15 cellular contexts compared by ENCODE assay signal in genomic region chr9:135291165-135291564, GRCh38.
"Had no signal": no experiment of that assay in that cellular context is flagged by ENCODE, and none has a peak within 500 bp of the region (broad histone marks: within the 10 kb centered on the region; RNA-seq: fewer than 3 reads in every experiment).

No MANE protein-coding gene starts in this region.

- ATAC-seq: activated T-cell treated with anti-CD3 and anti-CD28 coated beads, Interleukin-2, amount 50 U/mL, for 72 hours; naive thymus-derived CD8-positive, alpha-beta T cell had no signal

- H3K36me3 ChIP-seq: sigmoid colon, uterus had no signal

- H3K4me3 Mint-ChIP-seq: activated T-cell treated with anti-CD3 and anti-CD28 coated beads, Interleukin-2, amount 50 U/mL, for 72 hours; naive thymus-derived CD8-positive, alpha-beta T cell; T-helper 1 cell treated with Interleukin-12 subunit alpha and Interleukin-12 subunit beta and Interleukin-4 antibody, amounts not matched to agents 30 μg/mL and 1 μg/mL, for 36 hours had no signal

- H3K27ac Mint-ChIP-seq: activated T-cell treated with anti-CD3 and anti-CD28 coated beads, Interleukin-2, amount 50 U/mL, for 72 hours; naive thymus-derived CD8-positive, alpha-beta T cell; T-helper 1 cell treated with Interleukin-12 subunit alpha and Interleukin-12 subunit beta and Interleukin-4 antibody, amounts not matched to agents 30 μg/mL and 1 μg/mL, for 36 hours had no signal

- H3K27ac ChIP-seq: coronary artery, parathyroid adenoma, sigmoid colon, uterus had no signal

- H3K9me3 Mint-ChIP-seq: naive thymus-derived CD8-positive, alpha-beta T cell had no signal

- H3K9me3 ChIP-seq: sigmoid colon, uterus had no signal

- H3K4me3 ChIP-seq: coronary artery, sigmoid colon, uterus had no signal

- H2AFZ ChIP-seq: parathyroid adenoma had no signal

- H3K4me1 ChIP-seq: sigmoid colon, uterus had no signal

- DNase-seq: activated CD4-positive, alpha-beta T cell treated with anti-CD3 and anti-CD28 coated beads for 1 hour; activated effector memory CD4-positive, alpha-beta T cell treated with anti-CD3 and anti-CD28 coated beads, Interleukin-2, amount 50 U/mL, for 16 hours; activated naive CD4-positive, alpha-beta T cell treated with anti-CD3 and anti-CD28 coated beads, Interleukin-2, amount 50 U/mL, for 16 hours; activated T-cell treated with anti-CD3 and anti-CD28 coated beads, Interleukin-2, amount 50 U/mL, for 72 hours; aorta; erythroblast; kidney glomerular epithelial cell; naive thymus-derived CD8-positive, alpha-beta T cell; sigmoid colon; stimulated activated CD8-positive, alpha-beta memory T cell treated with anti-CD3 and anti-CD28 coated beads, Interleukin-4, amount 100 ng/mL, for 48 hours; stimulated activated naive CD4-positive, alpha-beta T cell; uterus had no signal

- H3K36me3 Mint-ChIP-seq: naive thymus-derived CD8-positive, alpha-beta T cell had no signal

- H3K79me2 ChIP-seq: parathyroid adenoma had no signal

- H3K9ac ChIP-seq: parathyroid adenoma had no signal
